Comparison of ENCODE assay signal across 8 cellular contexts in the genomic region with DNA sequence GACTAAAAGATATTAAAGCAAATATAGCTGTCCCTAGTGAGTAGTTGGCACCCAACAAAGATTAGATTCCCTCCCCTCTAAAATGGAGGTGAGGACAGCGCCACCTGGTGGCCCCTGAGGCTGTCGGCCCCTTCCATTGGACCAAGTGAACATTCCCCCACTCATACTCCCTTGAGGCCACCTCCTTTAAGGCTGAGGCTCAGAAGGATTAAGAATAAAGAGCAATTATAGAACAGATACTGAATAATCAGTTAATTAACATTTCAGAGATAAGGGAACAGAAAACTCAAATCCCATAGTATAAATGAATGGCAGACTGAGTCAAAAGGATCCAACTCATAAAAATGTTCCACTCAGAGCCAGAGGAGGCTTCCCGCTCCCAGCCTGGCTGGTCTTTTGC.
DNase-seq lines count a peak whose midpoint lies in the region; TF ChIP-seq lines count a peak whose summit lies in the region.

No MANE protein-coding gene starts in this region.

- H3K4me3 ChIP-seq in HFF-Myc (replicated peaks; ENCODE audit: low read depth, low read length) = no peak overlapping the region

- DNase-seq in activated effector memory CD4-positive, alpha-beta T cell treated with anti-CD3 and anti-CD28 coated beads, Interleukin-2, amount 50 U/mL, for 16 hours = peak; percentile 70
- DNase-seq in activated effector memory CD4-positive, alpha-beta T cell treated with Interleukin-2 at 50 U/mL for 16 hours = no peak
- DNase-seq in HFF-Myc (ENCODE audit: extremely low read depth, low read depth) = no peak
- DNase-seq in OCI-M1 (lab: John Stamatoyannopoulos, UW) = peak; percentile 74
- DNase-seq in dermis blood vessel endothelial cell = peak; percentile 44
- peak; percentile 15 to 24 for DNase-seq in stimulated activated CD4-positive, alpha-beta T cell treated with anti-CD3 and anti-CD28 coated beads, Interleukin-15, amount 100 ng/mL, for 48 hours (ENCODE audit: low read depth in 2 of 2)
- DNase-seq in pons (ENCODE audit: low spot score) = no peak
- DNase-seq in KG1 (lab: John Stamatoyannopoulos, UW) = no peak

- peak; percentile 89 for TF ChIP-seq CTCF in HFF-Myc (IDR thresholded peaks at IDR 0.05; ENCODE audit: low read depth, low read length, missing control alignments)

Comparison
In these comparisons a context has a peak if more than half of its experiments do, and no peak if none do; other contexts are left out.
1. DNase-seq: peak in activated effector memory CD4-positive, alpha-beta T cell treated with anti-CD3 and anti-CD28 coated beads, Interleukin-2, amount 50 U/mL, for 16 hours (single experiment), OCI-M1 (single experiment), dermis blood vessel endothelial cell (single experiment) and stimulated activated CD4-positive, alpha-beta T cell treated with anti-CD3 and anti-CD28 coated beads, Interleukin-15, amount 100 ng/mL, for 48 hours (2 of 2); none in activated effector memory CD4-positive, alpha-beta T cell treated with Interleukin-2 at 50 U/mL for 16 hours (single experiment), HFF-Myc (single experiment), pons (single experiment) and KG1 (single experiment).